In genomic region chr7:92624298-92624996, GRCh38 we compare ENCODE assay signal across 20 cellular contexts. TPM values are rescaled to one million over a fixed set of nuclear protein-coding genes. Genes with fewer than 3 reads are reported as not detected.
DNase-seq lines count a peak whose midpoint lies in the region; ATAC-seq and TF ChIP-seq lines count a peak whose summit lies in the region.
"Had no signal": no experiment of that assay in that cellular context is flagged by ENCODE, and none has a peak within 500 bp of the region (broad histone marks: within the 10 kb centered on the region; RNA-seq: fewer than 3 reads in every experiment).

No MANE protein-coding gene starts in this region.

- POLR2A ChIA-PET in activated CD4-positive, alpha-beta T cell treated with anti-CD3 and anti-CD28 coated beads for 36 hours (lab: Charles Lee), result interaction anchor here (0.6 to 0.7 kb wide), 2 partner anchors 81 to 399 kb away, joined by 4 to 6 read pairs; no protein-coding TSS in a partner anchor
- POLR2A ChIA-PET in activated CD8-positive, alpha-beta T cell treated with anti-CD3 and anti-CD28 coated beads for 36 hours (lab: Charles Lee), result interaction anchor here (0.6 to 1.0 kb wide), 2 partner anchors 9 to 16 kb away, joined by 3 to 5 read pairs; no protein-coding TSS in a partner anchor

- H3K4me3 Mint-ChIP-seq in activated CD4-positive, alpha-beta T cell treated with anti-CD3 and anti-CD28 coated beads for 36 hours, result no peak overlapping the region
- H3K4me3 Mint-ChIP-seq in activated CD8-positive, alpha-beta T cell treated with anti-CD3 and anti-CD28 coated beads for 36 hours, result no peak overlapping the region
- H3K4me3 Mint-ChIP-seq in central memory CD8-positive, alpha-beta T cell, result no peak overlapping the region

- peaks cover 30% of the 10 kb centered on the region; the same call in 1 of the 2 replicates for H3F3A ChIP-seq in GM23248 (ENCODE audit: insufficient read depth)

- peaks cover 86% of the 10 kb centered on the region for H3K79me2 ChIP-seq in GM23248 (ENCODE audit: insufficient read depth)

- CTCF ChIA-PET in activated CD4-positive, alpha-beta T cell treated with anti-CD3 and anti-CD28 coated beads for 36 hours (lab: Charles Lee), result interaction anchor here (0.7 to 0.9 kb wide), 2 partner anchors 148 to 207 kb away, joined by 3 to 4 read pairs; no protein-coding TSS in a partner anchor
- CTCF ChIA-PET in activated CD8-positive, alpha-beta T cell treated with anti-CD3 and anti-CD28 coated beads for 36 hours (lab: Charles Lee), result interaction anchor here (8.2 kb wide), 1 partner anchor 209 kb away, joined by 65 read pairs; no protein-coding TSS in a partner anchor

- H3K4me3 ChIP-seq in GM23248 (no peak overlapping the region), foreskin fibroblast (ENCODE audit: low read depth in 1 of 2, low read length in 2 of 2) (no peak overlapping the region)
- H3K4me3 ChIP-seq: GM12878, ovary had no signal

- H3K27ac Mint-ChIP-seq in activated CD4-positive, alpha-beta T cell treated with anti-CD3 and anti-CD28 coated beads for 36 hours, result peak overlapping the region; percentile 86
- H3K27ac Mint-ChIP-seq in activated CD8-positive, alpha-beta T cell treated with anti-CD3 and anti-CD28 coated beads for 36 hours, result peak overlapping the region; percentile 87
- peak overlapping the region; percentile 80 for H3K27ac Mint-ChIP-seq in central memory CD8-positive, alpha-beta T cell (ENCODE audit: low read depth)

- no peak for ATAC-seq in activated CD4-positive, alpha-beta T cell treated with anti-CD3 and anti-CD28 coated beads for 36 hours
- ATAC-seq in activated CD8-positive, alpha-beta T cell treated with anti-CD3 and anti-CD28 coated beads for 36 hours, result no peak
- ATAC-seq in central memory CD8-positive, alpha-beta T cell (replicated peaks; ENCODE audit: extremely low read depth, poor library complexity, severe bottlenecking), result no peak
- ATAC-seq in GM21825 (IDR thresholded peaks at IDR 0.05; ENCODE audit: unreplicated experiment), result no peak
- ATAC-seq: GM12878, left cardiac atrium had no signal

- intact Hi-C loops in activated CD4-positive, alpha-beta T cell treated with anti-CD3 and anti-CD28 coated beads for 36 hours (cut with DNase I, micrococcal nuclease), result loop anchor here in 1 of 2 experiments (5.0 kb wide), 1 partner anchor 413 kb away; no protein-coding TSS in a partner anchor
- intact Hi-C loops in activated CD8-positive, alpha-beta T cell treated with anti-CD3 and anti-CD28 coated beads for 36 hours (cut with micrococcal nuclease), result loop anchor here (2.0 to 5.0 kb wide), 2 partner anchors 208 to 433 kb away; no protein-coding TSS in a partner anchor

- H2AFZ ChIP-seq in GM23248, result no peak overlapping the region

- H3K9me3 ChIP-seq in GM23248 (ENCODE audit: low read depth), result no peaks in the 10 kb centered on the region
- H3K9me3 ChIP-seq: ovary had no signal

- H3K9ac ChIP-seq in GM23248, result no peak overlapping the region

- peaks cover 60% of the 10 kb centered on the region for H3K36me3 Mint-ChIP-seq in activated CD4-positive, alpha-beta T cell treated with anti-CD3 and anti-CD28 coated beads for 36 hours (ENCODE audit: low read depth)
- peaks cover 72% of the 10 kb centered on the region for H3K36me3 Mint-ChIP-seq in activated CD8-positive, alpha-beta T cell treated with anti-CD3 and anti-CD28 coated beads for 36 hours (ENCODE audit: low read depth)
- no peaks in the 10 kb centered on the region for H3K36me3 Mint-ChIP-seq in central memory CD8-positive, alpha-beta T cell (ENCODE audit: insufficient read depth)

- H3K27ac ChIP-seq in GM23248, result no peak overlapping the region
- H3K27ac ChIP-seq: ovary, RWPE1 had no signal

- DNase-seq in activated CD4-positive, alpha-beta T cell treated with anti-CD3 and anti-CD28 coated beads for 36 hours, result no peak
- no peak for DNase-seq in activated CD4-positive, alpha-beta T cell treated with anti-CD3 and anti-CD28 coated beads, Interleukin-2, amount 50 U/mL, for 48 hours
- DNase-seq in GM23248, result no peak
- no peak for DNase-seq in activated CD8-positive, alpha-beta T cell treated with anti-CD3 and anti-CD28 coated beads for 36 hours
- no peak for DNase-seq in central memory CD8-positive, alpha-beta T cell (ENCODE audit: low spot score in 2 of 2)
- DNase-seq in GM13976 (ENCODE audit: low spot score), result no peak
- no peak for DNase-seq in foreskin fibroblast
- DNase-seq: activated CD4-positive, CD25-positive, alpha-beta regulatory T cell treated with anti-CD3 and anti-CD28 coated beads, Interleukin-2, amount 50 U/mL, for 72 hours; activated CD8-positive, alpha-beta memory T cell treated with anti-CD3 and anti-CD28 coated beads, Interleukin-2, amount 50 U/mL, for 4 hours; cortex of kidney; DMS79 treated with DMSO at 0.1 percent for 48 hours; KBM-7; left cardiac atrium; mesenchymal stem cell; NCI-H1694 treated with DMSO at 0.1 percent for 48 hours; NCI-H526 treated with DMSO at 0.1 percent for 48 hours; ovary had no signal

- peak overlapping the region; percentile 63 for H3K4me2 ChIP-seq in GM23248 (ENCODE audit: unreplicated experiment)

- no peaks in the 10 kb centered on the region for H4K20me1 ChIP-seq in GM23248 (ENCODE audit: insufficient read depth)

- peaks cover 25% of the 10 kb centered on the region for H3K4me1 ChIP-seq in GM23248 (ENCODE audit: insufficient read depth)

- in situ Hi-C loops in GM23248 (cut with MboI), result loop anchor here (5.0 to 10.0 kb wide), 2 partner anchors 210 to 433 kb away; partner anchors contain the start of gene CDK6
- in situ Hi-C loops in GM13976 (cut with MboI; ENCODE audit: low sequenced_read_pairs, unreplicated experiment), result loop anchor here (10.0 kb wide), 1 partner anchor 430 kb away; no protein-coding TSS in a partner anchor

- peaks cover 79% of the 10 kb centered on the region for H3K4me1 Mint-ChIP-seq in activated CD4-positive, alpha-beta T cell treated with anti-CD3 and anti-CD28 coated beads for 36 hours
- peaks cover 68% of the 10 kb centered on the region for H3K4me1 Mint-ChIP-seq in activated CD8-positive, alpha-beta T cell treated with anti-CD3 and anti-CD28 coated beads for 36 hours (ENCODE audit: low read depth)
- peaks cover 28% of the 10 kb centered on the region for H3K4me1 Mint-ChIP-seq in central memory CD8-positive, alpha-beta T cell

- H3K9me2 ChIP-seq in GM23248 (ENCODE audit: insufficient read depth), result no peaks in the 10 kb centered on the region

- peaks cover 4% of the 10 kb centered on the region for H3K9me3 Mint-ChIP-seq in activated CD4-positive, alpha-beta T cell treated with anti-CD3 and anti-CD28 coated beads for 36 hours (ENCODE audit: low read depth)
- no peaks in the 10 kb centered on the region for H3K9me3 Mint-ChIP-seq in activated CD8-positive, alpha-beta T cell treated with anti-CD3 and anti-CD28 coated beads for 36 hours
- no peaks in the 10 kb centered on the region for H3K9me3 Mint-ChIP-seq in central memory CD8-positive, alpha-beta T cell

- TF ChIP-seq CTCF in activated CD8-positive, alpha-beta T cell treated with anti-CD3 and anti-CD28 coated beads for 36 hours (IDR thresholded peaks at IDR 0.05), result no peak
- TF ChIP-seq CTCF in GM13976 (IDR thresholded peaks at IDR 0.05; ENCODE audit: borderline replicate concordance, control extremely low read depth, extremely low read depth, insufficient read depth, missing control alignments) (no peak), foreskin fibroblast (IDR thresholded peaks at IDR 0.05; ENCODE audit: low read depth, low read length) (no peak)

- WGBS in GM23248 (ENCODE audit: low coverage in 1 of 2, low lambda C conversion rate in 2 of 2, missing lambda C conversion rate in 2 of 2), 2 experiments, result 98 to 99% methylated on average over 2 of the region's 2 CpGs

- no peaks in the 10 kb centered on the region; the same call in 1 of the 2 replicates for H3K36me3 ChIP-seq in GM23248 (ENCODE audit: low read depth)
- H3K36me3 ChIP-seq: ovary had no signal

- H3K27me3 Mint-ChIP-seq in activated CD4-positive, alpha-beta T cell treated with anti-CD3 and anti-CD28 coated beads for 36 hours, result no peaks in the 10 kb centered on the region
- H3K27me3 Mint-ChIP-seq in activated CD8-positive, alpha-beta T cell treated with anti-CD3 and anti-CD28 coated beads for 36 hours, result no peaks in the 10 kb centered on the region
- H3K27me3 Mint-ChIP-seq in central memory CD8-positive, alpha-beta T cell, result no peaks in the 10 kb centered on the region

- H3K27me3 ChIP-seq in GM23248 (replicated peaks; ENCODE audit: insufficient read depth), result no peaks in the 10 kb centered on the region
- H3K27me3 ChIP-seq: ovary had no signal

RNA-seq across cellular contexts. Expression of gene FAM133B, which starts 34.3 kb away (rescaled TPM):
- 10 to 100 TPM; 26.1 to 27.6 TPM for total RNA-seq in activated CD4-positive, alpha-beta T cell treated with anti-CD3 and anti-CD28 coated beads for 36 hours
- 17.1 and 18.2 TPM in 2 replicates for total RNA-seq in GM23248 (2014; rRNA removed; shearing (Covaris generic))
- 22.6 and 23.0 TPM in 2 replicates for polyA plus RNA-seq in GM23248 (2016; fragmentation: Nextera tagmentation; extraction: Ambion mirVana)
- 10 to 100 TPM; 27.9 to 30.3 TPM for total RNA-seq in activated CD8-positive, alpha-beta T cell treated with anti-CD3 and anti-CD28 coated beads for 36 hours
